In genomic region chr11:95948637-95949036, GRCh38 we compare ENCODE assay signal across 28 cellular contexts.
"Had no signal": no experiment of that assay in that cellular context is flagged by ENCODE, and none has a peak within 500 bp of the region (broad histone marks: within the 10 kb centered on the region; RNA-seq: fewer than 3 reads in every experiment).

No MANE protein-coding gene starts in this region.

- H3K27me3 Mint-ChIP-seq: stimulated activated memory B cell treated with anti-CD40 and anti-IgM and Interleukin-4, amounts not matched to agents 10 μg/mL and 1 μg/mL and 100 μg/mL, for 72 hours; stimulated activated naive CD8-positive, alpha-beta T cell treated with anti-CD3 and anti-CD28 coated beads, Interleukin-15, amount 100 ng/mL, for 72 hours; stimulated activated naive CD8-positive, alpha-beta T cell treated with anti-CD3 and anti-CD28 coated beads, Interleukin-15, Interleukin-2, amounts not matched to agents 100 ng/mL and 50 ng/mL, for 24 hours; type B pancreatic cell had no signal

- DNase-seq: stimulated activated CD4-positive, alpha-beta T cell treated with anti-CD3 and anti-CD28 coated beads, Interleukin-2, amount 100 ng/mL, for 48 hours; stimulated activated CD4-positive, alpha-beta T cell treated with anti-CD3 and anti-CD28 coated beads, Interleukin-4, amount 100 ng/mL, for 1 hour; stimulated activated CD4-positive, alpha-beta T cell treated with anti-CD3 and anti-CD28 coated beads, Interleukin-4, amount 100 ng/mL, for 24 hours; stimulated activated CD4-positive, alpha-beta T cell treated with anti-CD3 and anti-CD28 coated beads, Interleukin-4, amount 100 ng/mL, for 4 hours; stimulated activated CD8-positive, alpha-beta memory T cell treated with anti-CD3 and anti-CD28 coated beads, Interleukin-4, amount 100 ng/mL, for 48 hours; stimulated activated naive B cell treated with anti-CD40 and anti-IgM and Interleukin-4, amounts not matched to agents 10 μg/mL and 1 μg/mL and 100 μg/mL, for 72 hours; stimulated activated naive CD4-positive, alpha-beta T cell; stimulated activated naive CD4-positive, alpha-beta T cell treated with Interleukin-2 at 50 U/mL for 16 hours; stimulated activated naive CD8-positive, alpha-beta T cell treated with anti-CD3 and anti-CD28 coated beads, Interleukin-15, amount 100 ng/mL, for 72 hours; stimulated activated naive CD8-positive, alpha-beta T cell treated with anti-CD3 and anti-CD28 coated beads, Interleukin-15, Interleukin-2, amounts not matched to agents 100 U/mL and 50 U/mL, for 24 hours; stomach; substantia nigra; testis; thyroid gland; tibial artery; transverse colon; trophoblast cell; upper lobe of left lung; upper lobe of right lung; uterus had no signal

- H3K27ac ChIP-seq: stomach, suprapubic skin, testis, thoracic aorta, thyroid gland, tibial artery, tibial nerve, transverse colon, upper lobe of left lung, upper lobe of right lung, uterus, vagina had no signal

- H3K27ac Mint-ChIP-seq: stimulated activated effector memory CD8-positive, alpha-beta T cell treated with anti-CD3 and anti-CD28 coated beads, Interleukin-12 subunit alpha, Interleukin-12 subunit beta, amount 100 ng/mL, for 72 hours; stimulated activated memory B cell treated with anti-CD40 and anti-IgM and Interleukin-4, amounts not matched to agents 10 μg/mL and 1 μg/mL and 100 μg/mL, for 72 hours; stimulated activated naive B cell treated with anti-CD40 and anti-IgM and Interleukin-4, amounts not matched to agents 10 μg/mL and 1 μg/mL and 100 μg/mL, for 72 hours; stimulated activated naive CD8-positive, alpha-beta T cell treated with anti-CD3 and anti-CD28 coated beads, Interleukin-15, amount 100 ng/mL, for 72 hours; stimulated activated naive CD8-positive, alpha-beta T cell treated with anti-CD3 and anti-CD28 coated beads, Interleukin-15, Interleukin-2, amounts not matched to agents 100 ng/mL and 50 ng/mL, for 24 hours; type B pancreatic cell had no signal

- H3K4me3 Mint-ChIP-seq: stimulated activated effector memory CD8-positive, alpha-beta T cell treated with anti-CD3 and anti-CD28 coated beads, Interleukin-12 subunit alpha, Interleukin-12 subunit beta, amount 100 ng/mL, for 72 hours; stimulated activated memory B cell treated with anti-CD40 and anti-IgM and Interleukin-4, amounts not matched to agents 10 μg/mL and 1 μg/mL and 100 μg/mL, for 72 hours; stimulated activated naive B cell treated with anti-CD40 and anti-IgM and Interleukin-4, amounts not matched to agents 10 μg/mL and 1 μg/mL and 100 μg/mL, for 72 hours; stimulated activated naive CD8-positive, alpha-beta T cell treated with anti-CD3 and anti-CD28 coated beads, Interleukin-15, amount 100 ng/mL, for 72 hours; stimulated activated naive CD8-positive, alpha-beta T cell treated with anti-CD3 and anti-CD28 coated beads, Interleukin-15, Interleukin-2, amounts not matched to agents 100 ng/mL and 50 ng/mL, for 24 hours; type B pancreatic cell had no signal

- H3K27me3 ChIP-seq: stomach, suprapubic skin, testis, thyroid gland, tibial artery, tibial nerve, transverse colon, upper lobe of left lung, upper lobe of right lung, uterus, vagina had no signal

- H3K36me3 Mint-ChIP-seq: stimulated activated effector memory CD8-positive, alpha-beta T cell treated with anti-CD3 and anti-CD28 coated beads, Interleukin-12 subunit alpha, Interleukin-12 subunit beta, amount 100 ng/mL, for 72 hours; type B pancreatic cell had no signal

- H3K36me3 ChIP-seq: stomach, suprapubic skin, thoracic aorta, thyroid gland, tibial artery, transverse colon, upper lobe of left lung, upper lobe of right lung, uterus, vagina had no signal

- H3K9me3 ChIP-seq: testis, thyroid gland, tibial artery, uterus, vagina had no signal

- H3K4me1 Mint-ChIP-seq: stimulated activated effector memory CD8-positive, alpha-beta T cell treated with anti-CD3 and anti-CD28 coated beads, Interleukin-12 subunit alpha, Interleukin-12 subunit beta, amount 100 ng/mL, for 72 hours; stimulated activated memory B cell treated with anti-CD40 and anti-IgM and Interleukin-4, amounts not matched to agents 10 μg/mL and 1 μg/mL and 100 μg/mL, for 72 hours; stimulated activated naive B cell treated with anti-CD40 and anti-IgM and Interleukin-4, amounts not matched to agents 10 μg/mL and 1 μg/mL and 100 μg/mL, for 72 hours; stimulated activated naive CD8-positive, alpha-beta T cell treated with anti-CD3 and anti-CD28 coated beads, Interleukin-15, amount 100 ng/mL, for 72 hours had no signal

- H3K4me1 ChIP-seq: stomach, suprapubic skin, testis, thyroid gland, tibial artery, tibial nerve, transverse colon, upper lobe of left lung, upper lobe of right lung, uterus, vagina had no signal

- H3K4me3 ChIP-seq: stomach, suprapubic skin, testis, thoracic aorta, thyroid gland, tibial artery, tibial nerve, transverse colon, upper lobe of left lung, upper lobe of right lung, uterus, vagina had no signal

- ATAC-seq: stimulated activated effector memory CD8-positive, alpha-beta T cell treated with anti-CD3 and anti-CD28 coated beads, Interleukin-12 subunit alpha, Interleukin-12 subunit beta, amount 100 ng/mL, for 72 hours; stimulated activated memory B cell treated with anti-CD40 and anti-IgM and Interleukin-4, amounts not matched to agents 10 μg/mL and 1 μg/mL and 100 μg/mL, for 72 hours; stimulated activated naive B cell treated with anti-CD40 and anti-IgM and Interleukin-4, amounts not matched to agents 10 μg/mL and 1 μg/mL and 100 μg/mL, for 72 hours; stimulated activated naive CD8-positive, alpha-beta T cell treated with anti-CD3 and anti-CD28 coated beads, Interleukin-15, amount 100 ng/mL, for 72 hours; stimulated activated naive CD8-positive, alpha-beta T cell treated with anti-CD3 and anti-CD28 coated beads, Interleukin-15, Interleukin-2, amounts not matched to agents 100 U/mL and 50 U/mL, for 24 hours; upper lobe of right lung had no signal
